In genomic region chr5:10498350-10498749, GRCh38 we compare ENCODE assay signal across 17 cellular contexts. TPM values are rescaled to one million over a fixed set of nuclear protein-coding genes. Genes with fewer than 3 reads are reported as not detected.
"Had no signal": no experiment of that assay in that cellular context is flagged by ENCODE, and none has a peak within 500 bp of the region (broad histone marks: within the 10 kb centered on the region; RNA-seq: fewer than 3 reads in every experiment).

No MANE protein-coding gene starts in this region.

- H3K4me3 Mint-ChIP-seq: activated CD4-positive, alpha-beta T cell treated with anti-CD3 and anti-CD28 coated beads, Interleukin-2, amount 10 ng/mL, durations not matched to agents 7 days and 5 days; activated CD8-positive, alpha-beta T cell treated with anti-CD3 and anti-CD28 coated beads, Interleukin-2, amount 10 ng/mL, durations not matched to agents 7 days and 5 days; activated naive CD4-positive, alpha-beta T cell treated with anti-CD3 and anti-CD28 coated beads for 36 hours; activated T-cell treated with anti-CD3 and anti-CD28 coated beads, Interleukin-2, amount 50 U/mL, for 4 hours; natural killer cell had no signal

- H3K4me3 ChIP-seq: lower lobe of right lung, spleen, thyroid gland had no signal

- H2AFZ ChIP-seq: parathyroid adenoma had no signal

- ATAC-seq: activated CD8-positive, alpha-beta T cell treated with anti-CD3 and anti-CD28 coated beads, Interleukin-2, amount 10 ng/mL, durations not matched to agents 7 days and 5 days; activated T-cell treated with anti-CD3 and anti-CD28 coated beads, Interleukin-2, amount 50 U/mL, for 4 hours; lower lobe of right lung; natural killer cell had no signal

- H3K36me3 Mint-ChIP-seq: natural killer cell had no signal

- DNase-seq: activated CD4-positive, alpha-beta T cell treated with anti-CD3 and anti-CD28 coated beads, Interleukin-2, amount 10 ng/mL, durations not matched to agents 7 days and 5 days; activated CD8-positive, alpha-beta T cell treated with anti-CD3 and anti-CD28 coated beads, Interleukin-2, amount 10 ng/mL, durations not matched to agents 7 days and 5 days; activated naive CD4-positive, alpha-beta T cell treated with anti-CD3 and anti-CD28 coated beads for 36 hours; activated T-cell treated with anti-CD3 and anti-CD28 coated beads, Interleukin-2, amount 50 U/mL, for 4 hours; foreskin fibroblast; hippocampal formation; islet precursor cell; lower lobe of right lung; natural killer cell; stimulated activated CD8-positive, alpha-beta memory T cell treated with anti-CD3 and anti-CD28 coated beads, Interleukin-4, amount 100 ng/mL, for 48 hours; stimulated activated naive CD4-positive, alpha-beta T cell treated with Interleukin-2 at 50 U/mL for 16 hours; thyroid gland had no signal

- H3K4me1 ChIP-seq: lower lobe of right lung, parathyroid adenoma, thyroid gland had no signal

- H3K27me3 ChIP-seq: spleen, thyroid gland had no signal

- H3K36me3 ChIP-seq: lower lobe of right lung, spleen, thyroid gland had no signal

- H3K4me1 Mint-ChIP-seq: activated CD4-positive, alpha-beta T cell treated with anti-CD3 and anti-CD28 coated beads, Interleukin-2, amount 10 ng/mL, durations not matched to agents 7 days and 5 days; natural killer cell had no signal

- H3K9ac ChIP-seq: parathyroid adenoma had no signal

- H3K79me2 ChIP-seq: parathyroid adenoma had no signal

- H3K27me3 Mint-ChIP-seq: activated CD4-positive, alpha-beta T cell treated with anti-CD3 and anti-CD28 coated beads, Interleukin-2, amount 10 ng/mL, durations not matched to agents 7 days and 5 days had no signal

- H3K27ac ChIP-seq: epithelial cell of prostate, lower lobe of right lung, parathyroid adenoma, spleen, thyroid gland had no signal

- FAIRE-seq: astrocyte had no signal

- H3K9me3 ChIP-seq: thyroid gland had no signal

- H3K27ac Mint-ChIP-seq: activated CD4-positive, alpha-beta T cell treated with anti-CD3 and anti-CD28 coated beads, Interleukin-2, amount 10 ng/mL, durations not matched to agents 7 days and 5 days; activated CD8-positive, alpha-beta T cell treated with anti-CD3 and anti-CD28 coated beads, Interleukin-2, amount 10 ng/mL, durations not matched to agents 7 days and 5 days; activated naive CD4-positive, alpha-beta T cell treated with anti-CD3 and anti-CD28 coated beads for 36 hours; natural killer cell had no signal

RNA-seq across cellular contexts. Expression of gene ROPN1L, which starts 56.7 kb away (rescaled TPM):
- total RNA-seq: activated naive CD4-positive, alpha-beta T cell treated with anti-CD3 and anti-CD28 coated beads for 36 hours; ureter had no signal
